14 cellular contexts compared by ENCODE assay signal in the genomic region with DNA sequence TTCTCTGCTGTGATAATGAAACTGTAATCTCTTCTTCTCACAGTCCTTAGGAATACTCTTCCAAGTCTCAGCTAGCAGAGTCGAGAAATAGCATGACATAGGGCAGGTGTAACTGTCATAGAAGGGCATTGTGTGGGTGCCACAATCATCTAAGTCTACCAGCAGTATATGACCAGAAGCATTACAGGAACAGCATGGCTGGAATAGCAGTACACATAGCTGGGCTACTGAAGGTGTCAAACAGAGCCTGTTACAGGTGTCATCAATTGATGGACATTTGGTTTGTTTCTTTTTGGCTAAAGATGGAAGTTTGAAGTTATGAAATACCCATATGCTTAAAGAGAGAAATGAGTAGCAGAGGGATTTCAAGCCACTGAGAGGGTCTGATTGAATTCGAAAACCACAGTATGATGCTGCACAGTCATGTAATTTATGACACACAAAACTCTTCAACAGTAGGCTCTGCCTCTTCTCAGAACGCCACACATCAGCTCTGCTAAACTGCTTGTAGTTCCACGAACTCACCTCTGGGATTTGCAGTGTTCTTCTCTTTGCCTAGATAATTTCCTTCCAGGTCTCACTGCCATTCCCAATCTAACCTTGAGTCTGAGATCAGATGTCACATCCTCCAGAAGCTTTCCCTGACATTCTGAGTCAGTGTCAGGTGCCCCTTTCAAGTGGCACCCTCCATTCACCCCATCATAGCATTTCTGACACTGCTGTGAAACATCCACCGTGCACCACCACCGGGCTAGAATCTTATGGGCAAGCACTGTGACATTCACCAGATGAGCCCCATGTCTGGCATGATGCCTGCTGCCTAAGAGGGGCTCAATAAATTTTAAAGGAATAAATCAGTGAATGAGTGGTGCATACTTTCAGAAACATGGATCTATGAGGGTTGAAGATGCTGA.
DNase-seq lines count a peak whose midpoint lies in the region; ATAC-seq and TF ChIP-seq lines count a peak whose summit lies in the region.
"Had no signal": no experiment of that assay in that cellular context is flagged by ENCODE, and none has a peak within 500 bp of the region (broad histone marks: within the 10 kb centered on the region; RNA-seq: fewer than 3 reads in every experiment).

No MANE protein-coding gene starts in this region.

- H3K4me3 ChIP-seq in GM06990 (replicated peaks; ENCODE audit: low read depth, low read length) = no peak overlapping the region
- no peak overlapping the region for H3K4me3 ChIP-seq in Peyer's patch
- H3K4me3 ChIP-seq: BLaER1 treated with 17β-estradiol and CSF1 and Interleukin-3, amounts not matched to agents 10 nM and 100 nM; esophagus squamous epithelium; upper lobe of left lung had no signal

- H3K27me3 ChIP-seq in GM06990 (replicated peaks; ENCODE audit: control insufficient read depth, insufficient read depth, low read length) (no peaks in the 10 kb centered on the region), Peyer's patch (no peaks in the 10 kb centered on the region)
- H3K27me3 ChIP-seq: BLaER1 treated with 17β-estradiol and CSF1 and Interleukin-3, amounts not matched to agents 10 nM and 100 nM; esophagus squamous epithelium; upper lobe of left lung had no signal

- H3K4me1 ChIP-seq in Peyer's patch = no peaks in the 10 kb centered on the region
- H3K4me1 ChIP-seq: BLaER1 treated with 17β-estradiol and CSF1 and Interleukin-3, amounts not matched to agents 10 nM and 100 nM; esophagus squamous epithelium; upper lobe of left lung had no signal

- H3K9me3 ChIP-seq in Peyer's patch = no peaks in the 10 kb centered on the region
- H3K9me3 ChIP-seq: BLaER1 treated with 17β-estradiol and CSF1 and Interleukin-3, amounts not matched to agents 10 nM and 100 nM; esophagus squamous epithelium; upper lobe of left lung had no signal

- H3K27ac ChIP-seq in Peyer's patch = no peak overlapping the region
- H3K27ac ChIP-seq: BLaER1 treated with 17β-estradiol and CSF1 and Interleukin-3, amounts not matched to agents 10 nM and 100 nM; esophagus squamous epithelium; upper lobe of left lung had no signal

- ATAC-seq in GM18511 (IDR thresholded peaks at IDR 0.05; ENCODE audit: unreplicated experiment) (peak; percentile 94), GM21786 (IDR thresholded peaks at IDR 0.05; ENCODE audit: unreplicated experiment) (peak; percentile 83), HG03521 (IDR thresholded peaks at IDR 0.05; ENCODE audit: unreplicated experiment) (peak; percentile 67), HG03457 (IDR thresholded peaks at IDR 0.05; ENCODE audit: unreplicated experiment) (no peak)
- ATAC-seq: right cardiac atrium had no signal

- DNase-seq in GM06990 (ENCODE audit: extremely low read depth, insufficient read length) = peak; percentile 20
- DNase-seq in activated gamma-delta T cell (lab: John Stamatoyannopoulos, UW) = no peak
- DNase-seq in NCI-H1930 (lab: John Stamatoyannopoulos, UW) = no peak
- DNase-seq in Peyer's patch = no peak
- DNase-seq: caudate nucleus, esophagus squamous epithelium, NCI-H1694, right cardiac atrium, upper lobe of left lung had no signal

- no peak for TF ChIP-seq POLR2A in Peyer's patch (IDR thresholded peaks at IDR 0.05)

- H3K36me3 ChIP-seq in GM06990 (ENCODE audit: control insufficient read depth, insufficient read depth, low read length) = no peaks in the 10 kb centered on the region
- H3K36me3 ChIP-seq in Peyer's patch = no peaks in the 10 kb centered on the region
- H3K36me3 ChIP-seq: BLaER1 treated with 17β-estradiol and CSF1 and Interleukin-3, amounts not matched to agents 10 nM and 100 nM; esophagus squamous epithelium; upper lobe of left lung had no signal

- TF ChIP-seq CTCF in GM06990 (IDR thresholded peaks at IDR 0.05; ENCODE audit: insufficient read depth, low read length, poor library complexity, severe bottlenecking) = peak; percentile 15
- TF ChIP-seq CTCF in Peyer's patch (IDR thresholded peaks at IDR 0.05) = no peak
